Comparison of ENCODE assay signal across 8 cellular contexts in genomic region chr21:32403201-32403701, GRCh38. TPM values are rescaled to one million over a fixed set of nuclear protein-coding genes. Genes with fewer than 3 reads are reported as not detected.
DNase-seq lines count a peak whose midpoint lies in the region; ATAC-seq and TF ChIP-seq lines count a peak whose summit lies in the region.

No MANE protein-coding gene starts in this region.

- H4K20me1 ChIP-seq in OCI-LY3 (ENCODE audit: insufficient read depth, low read length) (no peaks in the 10 kb centered on the region), neural progenitor cell (ENCODE audit: low read depth) (no peaks in the 10 kb centered on the region)

- H3K4me1 ChIP-seq in OCI-LY3 (ENCODE audit: low read length) (peaks cover 4% of the 10 kb centered on the region; the same call in 1 of the 2 replicates), neural progenitor cell (no peaks in the 10 kb centered on the region), vagina (peaks cover 5% of the 10 kb centered on the region)

- H3K79me2 ChIP-seq in OCI-LY3 (ENCODE audit: low read length) (no peaks in the 10 kb centered on the region), neural progenitor cell (ENCODE audit: low read depth) (no peaks in the 10 kb centered on the region)

- H3K4me1 Mint-ChIP-seq in CD14-positive monocyte (no peaks in the 10 kb centered on the region), neural progenitor cell (peaks cover 8% of the 10 kb centered on the region)
- H3K4me1 Mint-ChIP-seq in activated T-cell treated with anti-CD3 and anti-CD28 coated beads, Interleukin-2, amount 50 U/mL, for 24 hours (ENCODE audit: low read depth): peaks cover 9% of the 10 kb centered on the region

- H2AFZ ChIP-seq in OCI-LY3 (ENCODE audit: low read depth, low read length) (peak overlapping the region; percentile 96), neural progenitor cell (replicated peaks) (peak overlapping the region; percentile 38)

- H3K36me3 ChIP-seq in OCI-LY3 (replicated peaks; ENCODE audit: low read depth, low read length): no peaks in the 10 kb centered on the region
- no peaks in the 10 kb centered on the region for H3K36me3 ChIP-seq in neural progenitor cell
- no peaks in the 10 kb centered on the region for H3K36me3 ChIP-seq in vagina

- H3K27me3 ChIP-seq in HL-60 (ENCODE audit: insufficient read depth, poor library complexity, severe bottlenecking): no peaks in the 10 kb centered on the region
- H3K27me3 ChIP-seq in OCI-LY3 (ENCODE audit: low read depth, low read length): no peaks in the 10 kb centered on the region
- H3K27me3 ChIP-seq in neural progenitor cell: peaks cover 27% of the 10 kb centered on the region
- no peaks in the 10 kb centered on the region for H3K27me3 ChIP-seq in vagina

- H3K9ac ChIP-seq in OCI-LY3 (ENCODE audit: low read length) (peak overlapping the region; percentile 30; the same call in 1 of the 2 replicates), neural progenitor cell (no peak overlapping the region)

- intact Hi-C loops in CD14-positive monocyte (cut with micrococcal nuclease) (loop anchor here (5.0 to 10.0 kb wide), 3 partner anchors 48 to 202 kb away; no protein-coding TSS in a partner anchor), vagina (cut with DNase I) (no loop called here)

- no peaks in the 10 kb centered on the region for H3K9me3 Mint-ChIP-seq in CD14-positive monocyte
- H3K9me3 Mint-ChIP-seq in activated T-cell treated with anti-CD3 and anti-CD28 coated beads, Interleukin-2, amount 50 U/mL, for 24 hours: no peaks in the 10 kb centered on the region
- no peaks in the 10 kb centered on the region for H3K9me3 Mint-ChIP-seq in neural progenitor cell

- no peaks in the 10 kb centered on the region for H3F3A ChIP-seq in neural progenitor cell (ENCODE audit: low read depth)

- no peak for TF ChIP-seq POLR2A in vagina (IDR thresholded peaks at IDR 0.05)

- H3K27ac ChIP-seq in HL-60 (replicated peaks): no peak overlapping the region
- no peak overlapping the region for H3K27ac ChIP-seq in OCI-LY3 (ENCODE audit: low read length)
- no peak overlapping the region for H3K27ac ChIP-seq in neural progenitor cell
- H3K27ac ChIP-seq in vagina: no peak overlapping the region

- no peaks in the 10 kb centered on the region for H3K36me3 Mint-ChIP-seq in CD14-positive monocyte
- H3K36me3 Mint-ChIP-seq in activated T-cell treated with anti-CD3 and anti-CD28 coated beads, Interleukin-2, amount 50 U/mL, for 24 hours (ENCODE audit: low read depth): no peaks in the 10 kb centered on the region
- H3K36me3 Mint-ChIP-seq in neural progenitor cell: no peaks in the 10 kb centered on the region

- no peak overlapping the region for H3K4me3 ChIP-seq in HL-60 (replicated peaks; ENCODE audit: insufficient read depth, low read length)
- H3K4me3 ChIP-seq in OCI-LY3 (ENCODE audit: low read length): peak overlapping the region; percentile 63
- no peak overlapping the region for H3K4me3 ChIP-seq in neural progenitor cell
- no peak overlapping the region for H3K4me3 ChIP-seq in vagina

- H3K4me3 Mint-ChIP-seq in CD14-positive monocyte: peak overlapping the region in 1 of 2 donors; percentile 31
- H3K4me3 Mint-ChIP-seq in activated T-cell treated with anti-CD3 and anti-CD28 coated beads, Interleukin-2, amount 50 U/mL, for 24 hours: no peak overlapping the region
- no peak overlapping the region for H3K4me3 Mint-ChIP-seq in neural progenitor cell

- H3K27ac Mint-ChIP-seq in CD14-positive monocyte (no peak overlapping the region), neural progenitor cell (no peak overlapping the region)
- H3K27ac Mint-ChIP-seq in activated T-cell treated with anti-CD3 and anti-CD28 coated beads, Interleukin-2, amount 50 U/mL, for 24 hours: no peak overlapping the region

- H3K4me2 ChIP-seq in OCI-LY3 (ENCODE audit: low read length): peak overlapping the region; percentile 78
- H3K4me2 ChIP-seq in neural progenitor cell: no peak overlapping the region

- no peak for ATAC-seq in HG02852 (IDR thresholded peaks at IDR 0.05; ENCODE audit: unreplicated experiment)

- DNase-seq in CD14-positive monocyte (ENCODE audit: low spot score): no peak
- peak in 1 of 2 experiments; percentile 55 for DNase-seq in HL-60 (ENCODE audit: low read depth in 1 of 2, low spot score in 1 of 2)
- peak; percentile 54 for DNase-seq in activated T-cell treated with anti-CD3 and anti-CD28 coated beads, Interleukin-2, amount 50 U/mL, for 24 hours
- DNase-seq in fibroblast of gingiva (ENCODE audit: low read depth): peak; percentile 71
- DNase-seq in neural progenitor cell (ENCODE audit: low spot score): peak; percentile 85
- DNase-seq in vagina (ENCODE audit: extremely low spot score in 2 of 2): no peak

- TF ChIP-seq CTCF in CD14-positive monocyte (IDR thresholded peaks at IDR 0.05) (peak; percentile 61), HL-60 (IDR thresholded peaks at IDR 0.05; ENCODE audit: insufficient read depth, low read length) (peak; percentile 42), OCI-LY3 (IDR thresholded peaks at IDR 0.05; ENCODE audit: low read depth, low read length) (peak; percentile 69), neural progenitor cell (IDR thresholded peaks at IDR 0.05) (peak; percentile 83), vagina (IDR thresholded peaks at IDR 0.05) (peak; percentile 51 to 80 (median 74))

- H3K27me3 Mint-ChIP-seq in CD14-positive monocyte (ENCODE audit: low read depth in 3 of 3) (peaks cover 8 to 16% (median 14%) of the 10 kb centered on the region in 3 donors), neural progenitor cell (ENCODE audit: insufficient read depth, low read depth) (peaks cover 4% of the 10 kb centered on the region)
- H3K27me3 Mint-ChIP-seq in activated T-cell treated with anti-CD3 and anti-CD28 coated beads, Interleukin-2, amount 50 U/mL, for 24 hours: peaks cover 2% of the 10 kb centered on the region

- H3K9me3 ChIP-seq in OCI-LY3 (ENCODE audit: insufficient read depth, low read length) (no peaks in the 10 kb centered on the region), neural progenitor cell (ENCODE audit: low read depth) (no peaks in the 10 kb centered on the region), vagina (no peaks in the 10 kb centered on the region)

RNA-seq across cellular contexts. Expression of gene EVA1C, which starts 9.3 kb away (rescaled TPM):
- under 1 TPM; 0.37 to 0.63 TPM for polyA plus RNA-seq in CD14-positive monocyte
- total RNA-seq in neural progenitor cell (ENCODE audit: low replicate concordance): 0.56 and 1.2 TPM in 2 replicates
- 66.5 TPM for total RNA-seq in vagina

RNA-seq across cellular contexts. Expression of gene URB1, which starts 10.4 kb away (rescaled TPM):
- polyA plus RNA-seq in CD14-positive monocyte: under 1 TPM; 0.25 to 0.47 TPM
- total RNA-seq in neural progenitor cell (ENCODE audit: low replicate concordance) (7.7 and 12.2 TPM in 2 replicates), vagina (23.8 TPM)

Comparison
In these comparisons a context has a peak if more than half of its experiments do, and no peak if none do; other contexts are left out.
1. DNase-seq: peak in activated T-cell treated with anti-CD3 and anti-CD28 coated beads, Interleukin-2, amount 50 U/mL, for 24 hours (single experiment), fibroblast of gingiva (single experiment) and neural progenitor cell (single experiment); none in CD14-positive monocyte (single experiment) and vagina (0 of 2).
2. RNA of gene EVA1C, which starts 9.3 kb away (total RNA-seq): 66.5 TPM in vagina (single experiment); 0.56 to 1.2 TPM in neural progenitor cell; every median in the first group is over 10 times any median in the second.
3. Peak in every context shown above with its lines, with median percentiles within 50 percentile points of each other: CTCF ChIP-seq.